ENCODE assay signal across 29 cellular contexts in genomic region chr6:104166055-104166668, GRCh38.
"Had no signal": no experiment of that assay in that cellular context is flagged by ENCODE, and none has a peak within 500 bp of the region (broad histone marks: within the 10 kb centered on the region; RNA-seq: fewer than 3 reads in every experiment).

No MANE protein-coding gene starts in this region.

- H3K27ac ChIP-seq: colonic mucosa, coronary artery, dorsolateral prefrontal cortex, epithelial cell of prostate, esophagus muscularis mucosa, esophagus squamous epithelium, foreskin keratinocyte, gastrocnemius medialis, gastroesophageal sphincter, heart left ventricle, heart right ventricle, hepatocyte had no signal

- ATAC-seq: effector memory CD8-positive, alpha-beta T cell; esophagus mucosa; foreskin keratinocyte; gastrocnemius medialis; gastroesophageal sphincter; heart left ventricle; heart right ventricle had no signal

- H3K79me2 ChIP-seq: hepatocyte had no signal

- H3K27me3 ChIP-seq: colonic mucosa, dorsolateral prefrontal cortex, esophagus muscularis mucosa, esophagus squamous epithelium, foreskin keratinocyte, gastrocnemius medialis, gastroesophageal sphincter, heart left ventricle, heart right ventricle, hepatocyte had no signal

- H3K36me3 ChIP-seq: colonic mucosa, esophagus muscularis mucosa, esophagus squamous epithelium, gastrocnemius medialis, gastroesophageal sphincter, heart left ventricle, heart right ventricle had no signal

- H3K4me2 ChIP-seq: hepatocyte had no signal

- DNase-seq: colonic mucosa; cortex of kidney; dermis blood vessel endothelial cell; dorsolateral prefrontal cortex; effector CD4-positive, alpha-beta T cell; effector CD8-positive, alpha-beta T cell; effector memory CD4-positive, alpha-beta T cell; effector memory CD8-positive, alpha-beta T cell; endodermal cell; erythroblast; esophagus squamous epithelium; foreskin fibroblast; foreskin keratinocyte; foreskin melanocyte; gastrocnemius medialis; glutamatergic neuron; head of caudate nucleus; heart left ventricle; heart right ventricle had no signal

- FAIRE-seq: colon, endometrium, endothelial cell of umbilical vein had no signal

- H3K4me3 ChIP-seq: colonic mucosa, coronary artery, dorsolateral prefrontal cortex, esophagus muscularis mucosa, esophagus squamous epithelium, gastrocnemius medialis, gastroesophageal sphincter, heart left ventricle, heart right ventricle, hepatocyte had no signal

- H3K4me3 Mint-ChIP-seq: dendritic cell treated with granulocyte-macrophage colony-stimulating factor and Interleukin-4, amounts not matched to agents 40 ng/mL and 50 ng/mL, for 4 days; effector memory CD8-positive, alpha-beta T cell; endodermal cell had no signal

- H3K27me3 Mint-ChIP-seq: dendritic cell treated with granulocyte-macrophage colony-stimulating factor and Interleukin-4, amounts not matched to agents 40 ng/mL and 50 ng/mL, for 4 days; effector memory CD8-positive, alpha-beta T cell had no signal

- H3K27ac Mint-ChIP-seq: dendritic cell treated with granulocyte-macrophage colony-stimulating factor and Interleukin-4, amounts not matched to agents 40 ng/mL and 50 ng/mL, for 4 days; effector memory CD8-positive, alpha-beta T cell; endodermal cell had no signal

- H2AFZ ChIP-seq: hepatocyte had no signal

- H3K9me3 ChIP-seq: colonic mucosa, gastrocnemius medialis had no signal

- H3K4me1 ChIP-seq: colonic mucosa, esophagus muscularis mucosa, esophagus squamous epithelium, foreskin keratinocyte, gastrocnemius medialis, gastroesophageal sphincter, heart left ventricle, heart right ventricle had no signal

- H3K4me1 Mint-ChIP-seq: endodermal cell had no signal
